17 cellular contexts compared by ENCODE assay signal in the genomic region with DNA sequence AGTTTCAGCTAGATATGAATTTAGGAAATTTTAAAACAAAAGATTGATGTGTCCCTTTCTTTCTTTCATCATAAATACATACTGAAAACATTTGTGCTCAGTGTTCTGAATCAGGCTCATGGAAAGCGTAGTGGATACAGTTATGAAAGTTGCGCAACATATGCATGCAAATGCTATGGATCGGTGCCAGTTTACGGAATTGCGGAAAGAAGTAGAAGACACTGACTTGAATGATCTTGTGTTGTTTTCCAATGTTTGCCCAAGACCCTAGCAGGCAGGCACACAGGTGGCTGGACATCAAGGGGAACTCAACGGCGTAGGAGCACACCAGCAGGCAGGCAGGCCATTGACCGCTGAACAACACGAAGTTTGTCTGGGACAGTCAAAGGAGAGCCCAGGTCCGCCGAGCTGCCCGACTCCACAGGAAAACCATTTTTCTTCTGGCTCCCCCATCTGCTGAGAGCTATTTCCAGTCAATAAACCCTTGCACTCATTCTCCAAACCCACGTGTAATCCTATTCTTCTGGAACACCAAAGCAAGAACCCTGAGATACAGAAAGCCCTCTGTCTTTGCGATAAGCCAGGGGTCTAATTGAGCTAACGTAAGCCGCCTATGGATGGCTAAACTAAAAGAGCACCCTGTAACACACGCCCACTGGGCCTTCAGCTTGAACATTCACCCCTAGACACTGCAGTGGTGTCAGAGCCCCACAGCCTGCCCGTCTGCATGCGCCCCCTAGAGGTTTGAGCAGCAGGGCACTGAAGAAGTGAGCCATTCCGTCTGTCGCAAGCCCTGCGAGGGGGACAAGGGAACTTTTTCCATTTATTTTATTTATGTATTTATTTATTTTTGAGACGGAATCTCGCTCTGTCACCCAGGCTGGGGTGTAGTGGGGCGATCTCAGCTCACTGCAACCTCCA. TPM values are rescaled to one million over a fixed set of nuclear protein-coding genes. Genes with fewer than 3 reads are reported as not detected.
DNase-seq lines count a peak whose midpoint lies in the region; ATAC-seq, FAIRE-seq and TF ChIP-seq lines count a peak whose summit lies in the region.
"Had no signal": no experiment of that assay in that cellular context is flagged by ENCODE, and none has a peak within 500 bp of the region (broad histone marks: within the 10 kb centered on the region; RNA-seq: fewer than 3 reads in every experiment).

No MANE protein-coding gene starts in this region.

- H3K27me3 Mint-ChIP-seq in CD4-positive, CD25-positive, alpha-beta regulatory T cell: no peaks in the 10 kb centered on the region

- peak; percentile 20; the same call in 1 of the 2 replicates for TF ChIP-seq CTCF in GM12874 (IDR thresholded peaks at IDR 0.05; ENCODE audit: insufficient read depth, low read depth, low read length)
- TF ChIP-seq CTCF in Panc1 (IDR thresholded peaks at IDR 0.05): peak; percentile 49

- H3K4me3 Mint-ChIP-seq in CD4-positive, CD25-positive, alpha-beta regulatory T cell: peak overlapping the region in 2 of 4 donors; percentile 22 to 37

- H3K27ac ChIP-seq in CD4-positive, CD25-positive, alpha-beta regulatory T cell (ENCODE audit: insufficient read depth, low read length, poor library complexity, severe bottlenecking): no peak overlapping the region
- peak overlapping the region; percentile 93 for H3K27ac ChIP-seq in Panc1 (ENCODE audit: low read length)
- H3K27ac ChIP-seq: gastrocnemius medialis had no signal

- no peaks in the 10 kb centered on the region for H3K36me3 Mint-ChIP-seq in CD4-positive, CD25-positive, alpha-beta regulatory T cell

- in situ Hi-C loops in Panc1 (cut with HindIII; ENCODE audit: low pct_unique_long_range_greater_than_20kb, low sequenced_read_pairs): no loop called here

- H3K36me3 ChIP-seq in CD4-positive, CD25-positive, alpha-beta regulatory T cell (ENCODE audit: control insufficient read depth, insufficient read depth, low read length): no peaks in the 10 kb centered on the region
- H3K36me3 ChIP-seq in Panc1 (ENCODE audit: control insufficient read depth, insufficient read depth, low read length): no peaks in the 10 kb centered on the region
- H3K36me3 ChIP-seq: gastrocnemius medialis, HAP-1 had no signal

- no peaks in the 10 kb centered on the region for H3K9me3 ChIP-seq in CD4-positive, CD25-positive, alpha-beta regulatory T cell (ENCODE audit: control insufficient read depth in 2 of 2, low read length in 2 of 2)
- no peaks in the 10 kb centered on the region for H3K9me3 ChIP-seq in Panc1 (ENCODE audit: control insufficient read depth, insufficient read depth, low read depth, low read length)
- H3K9me3 ChIP-seq: gastrocnemius medialis, HAP-1 had no signal

- peaks cover 76% of the 10 kb centered on the region for H3K4me1 ChIP-seq in CD4-positive, CD25-positive, alpha-beta regulatory T cell (ENCODE audit: control insufficient read depth, insufficient read depth, low read length, poor library complexity, severe bottlenecking)
- peaks cover 58% of the 10 kb centered on the region for H3K4me1 ChIP-seq in Panc1 (ENCODE audit: control insufficient read depth, insufficient read depth, low read length)
- H3K4me1 ChIP-seq: HAP-1 had no signal

- intact Hi-C loops in Panc1 (cut with micrococcal nuclease; ENCODE audit: unreplicated experiment): loop anchor here (10.0 kb wide), 1 partner anchor 395 kb away; a partner anchor contains a TSS

- BruUV-seq in Panc1 (replicated peaks; lab: Mats Ljungman, UMichigan): no TSS peak

- CTCF ChIA-PET in Panc1 (lab: Charles Lee): interaction anchor here (0.6 kb wide), 2 partner anchors 29 to 524 kb away, joined by 3 read pairs; no protein-coding TSS in a partner anchor

- H3K27me3 ChIP-seq in CD4-positive, CD25-positive, alpha-beta regulatory T cell (ENCODE audit: control insufficient read depth, insufficient read depth, low read length): no peaks in the 10 kb centered on the region
- no peaks in the 10 kb centered on the region for H3K27me3 ChIP-seq in Panc1 (ENCODE audit: control insufficient read depth, insufficient read depth, low read length)
- H3K27me3 ChIP-seq: gastrocnemius medialis had no signal

- H3K27ac Mint-ChIP-seq in CD4-positive, CD25-positive, alpha-beta regulatory T cell: peak overlapping the region; percentile 25 to 74 (median 49)

- no peak for ATAC-seq in CD4-positive, CD25-positive, alpha-beta regulatory T cell (ENCODE audit: low read depth in 2 of 2)
- ATAC-seq in Panc1 (no peak), HG02938 (IDR thresholded peaks at IDR 0.05; ENCODE audit: unreplicated experiment) (no peak)
- ATAC-seq: gastrocnemius medialis, GM12878 had no signal

- POLR2A ChIA-PET in Panc1 (lab: Charles Lee): no interaction called here

- H3K9me3 Mint-ChIP-seq in CD4-positive, CD25-positive, alpha-beta regulatory T cell: peaks cover 0 to under 1% (median 0%) of the 10 kb centered on the region in 7 donors

- H3K4me1 Mint-ChIP-seq in CD4-positive, CD25-positive, alpha-beta regulatory T cell: peaks cover 27 to 80% (median 61%) of the 10 kb centered on the region in 4 donors

- no peak overlapping the region for H3K4me3 ChIP-seq in CD4-positive, CD25-positive, alpha-beta regulatory T cell (ENCODE audit: low read depth, low read length)
- H3K4me3 ChIP-seq in Panc1 (ENCODE audit: low read depth in 2 of 2, low read length in 2 of 2): no peak overlapping the region
- H3K4me3 ChIP-seq: gastrocnemius medialis, GM12878, HAP-1 had no signal

- FAIRE-seq in RCC 7860 (lab: Jason Lieb, UNC): no peak
- FAIRE-seq: GM12878 had no signal

- DNase-seq in CD4-positive, CD25-positive, alpha-beta regulatory T cell: no peak
- DNase-seq in Panc1 (ENCODE audit: low read depth, low spot score) (no peak), iPS DF 19.7 (ENCODE audit: low read depth, low spot score) (peak; percentile 38), GM03348 (ENCODE audit: low spot score) (no peak), RCC 7860 (ENCODE audit: low spot score) (no peak), NCI-H345 (lab: John Stamatoyannopoulos, UW) (no peak)
- DNase-seq: activated T-cell treated with anti-CD3 and anti-CD28 coated beads for 4 hours, amygdala, COR-L47, gastrocnemius medialis, kidney glomerular epithelial cell, NCI-H2029 treated with DMSO at 0.1 percent for 48 hours, RPMI8226 had no signal

RNA-seq across cellular contexts. Expression of a gene that starts 7.4 kb away (rescaled TPM):
- total RNA-seq in CD4-positive, CD25-positive, alpha-beta regulatory T cell: 239 TPM
- polyA plus RNA-seq in CD4-positive, CD25-positive, alpha-beta regulatory T cell: 100 to 1,000 TPM; 107 to 151 (median 118) TPM
- 65.4 TPM for total RNA-seq in Panc1 (2021; ENCODE audit: unreplicated experiment)
- polyA plus RNA-seq in Panc1 (2012; ENCODE audit: insufficient read length): 29.2 TPM

RNA-seq across cellular contexts. Expression of a gene that starts 37.1 kb away (rescaled TPM):
- 105 TPM for total RNA-seq in CD4-positive, CD25-positive, alpha-beta regulatory T cell
- 10 to 100 TPM; 33.0 to 48.3 (median 44.9) TPM for polyA plus RNA-seq in CD4-positive, CD25-positive, alpha-beta regulatory T cell
- total RNA-seq in Panc1 (2021; ENCODE audit: unreplicated experiment): 76.8 TPM
- 29.4 TPM for polyA plus RNA-seq in Panc1 (2012; ENCODE audit: insufficient read length)
